Comparison of ENCODE assay signal across 34 cellular contexts in genomic region chr13:90830782-90831181, GRCh38.
"Had no signal": no experiment of that assay in that cellular context is flagged by ENCODE, and none has a peak within 500 bp of the region (broad histone marks: within the 10 kb centered on the region; RNA-seq: fewer than 3 reads in every experiment).

No MANE protein-coding gene starts in this region.

- H3K4me3 ChIP-seq: adrenal gland, body of pancreas, breast epithelium had no signal

- H3K36me3 ChIP-seq: adrenal gland, brain microvascular endothelial cell, breast epithelium had no signal

- H3K27ac ChIP-seq: adrenal gland, body of pancreas, brain microvascular endothelial cell, breast epithelium, VCaP had no signal

- DNase-seq: activated B cell treated with CpG ODN at 0.5 μM for 24 hours; activated CD4-positive, alpha-beta memory T cell treated with anti-CD3 and anti-CD28 coated beads for 36 hours; activated CD4-positive, alpha-beta T cell treated with anti-CD3 and anti-CD28 coated beads for 4 hours; activated CD4-positive, alpha-beta T cell treated with anti-CD3 and anti-CD28 coated beads, Interleukin-2, amount 10 ng/mL, durations not matched to agents 24 days and 14 days; activated CD4-positive, alpha-beta T cell treated with anti-CD3 and anti-CD28 coated beads, Interleukin-2, amount 50 U/mL, for 1 hour; activated CD4-positive, alpha-beta T cell treated with anti-CD3 and anti-CD28 coated beads, Interleukin-2, amount 50 U/mL, for 4 hours; activated CD4-positive, CD25-positive, alpha-beta regulatory T cell treated with anti-CD3 and anti-CD28 coated beads, Interleukin-2, amount 50 U/mL, for 72 hours; activated CD8-positive, alpha-beta memory T cell treated with anti-CD3 and anti-CD28 coated beads, Interleukin-2, amount 50 U/mL, for 4 hours; activated CD8-positive, alpha-beta T cell treated with anti-CD3 and anti-CD28 coated beads for 36 hours; activated effector memory CD4-positive, alpha-beta T cell treated with anti-CD3 and anti-CD28 coated beads, Interleukin-2, amount 50 U/mL, for 16 hours; activated gamma-delta T cell treated with Interleukin-2 at 50 U/mL for 16 hours; activated naive CD4-positive, alpha-beta T cell; activated naive CD4-positive, alpha-beta T cell treated with anti-CD3 and anti-CD28 coated beads for 36 hours; activated naive CD4-positive, alpha-beta T cell treated with anti-CD3 and anti-CD28 coated beads, Interleukin-2, amount 50 U/mL, for 16 hours; activated naive CD8-positive, alpha-beta T cell treated with anti-CD3 and anti-CD28 coated beads for 36 hours; activated T-cell treated with anti-CD3 and anti-CD28 coated beads for 4 hours; activated T-cell treated with anti-CD3 and anti-CD28 coated beads, Interleukin-2, amount 50 U/mL, for 1 hour; activated T-cell treated with anti-CD3 and anti-CD28 coated beads, Interleukin-2, amount 50 U/mL, for 4 hours; activated T-cell treated with anti-CD3 and anti-CD28 coated beads, Interleukin-2, amount 50 U/mL, for 72 hours; adrenal gland; amniotic stem cell; aorta; body of pancreas; brain microvascular endothelial cell; central memory CD4-positive, alpha-beta T cell; T-helper 2 cell; T-helper 9 cell had no signal

- H3K9me3 ChIP-seq: adrenal gland, body of pancreas, breast epithelium had no signal

- ATAC-seq: activated CD8-positive, alpha-beta T cell treated with anti-CD3 and anti-CD28 coated beads for 36 hours; activated naive CD4-positive, alpha-beta T cell treated with anti-CD3 and anti-CD28 coated beads, Interleukin-2, amount 50 U/mL, for 72 hours; activated T-cell treated with anti-CD3 and anti-CD28 coated beads, Interleukin-2, amount 50 U/mL, for 4 hours; activated T-cell treated with anti-CD3 and anti-CD28 coated beads, Interleukin-2, amount 50 U/mL, for 72 hours; activated T-helper 17 cell treated with anti-CD3 and anti-CD28 coated beads, Interleukin-2, amount 50 U/mL, for 72 hours; body of pancreas had no signal

- H3K4me1 ChIP-seq: adrenal gland, body of pancreas, breast epithelium had no signal

- H3K27me3 ChIP-seq: adrenal gland, body of pancreas, brain microvascular endothelial cell, breast epithelium had no signal

- FAIRE-seq: astrocyte, colon, TTC549 had no signal
